ENCODE assay signal across 32 cellular contexts in genomic region chr17:56425483-56425882, GRCh38.
"Had no signal": no experiment of that assay in that cellular context is flagged by ENCODE, and none has a peak within 500 bp of the region (broad histone marks: within the 10 kb centered on the region; RNA-seq: fewer than 3 reads in every experiment).

No MANE protein-coding gene starts in this region.

- H3K36me3 ChIP-seq: adrenal gland, esophagus squamous epithelium, WERI-Rb-1 had no signal

- H3K4me3 ChIP-seq: adrenal gland, body of pancreas, esophagus squamous epithelium had no signal

- FAIRE-seq: colon, endometrium, endothelial cell of umbilical vein, frontal cortex had no signal

- H3K27me3 ChIP-seq: adrenal gland, body of pancreas, esophagus squamous epithelium had no signal

- H3K27ac ChIP-seq: adrenal gland, body of pancreas, epithelial cell of prostate, esophagus squamous epithelium, WERI-Rb-1 had no signal

- H3K9me3 ChIP-seq: adrenal gland, body of pancreas, esophagus squamous epithelium had no signal

- DNase-seq: activated B cell treated with CpG ODN at 0.5 μM for 24 hours; activated CD4-positive, alpha-beta memory T cell treated with anti-CD3 and anti-CD28 coated beads for 36 hours; activated CD4-positive, alpha-beta T cell treated with anti-CD3 and anti-CD28 coated beads for 36 hours; activated CD4-positive, alpha-beta T cell treated with anti-CD3 and anti-CD28 coated beads, Interleukin-2, amount 10 ng/mL, durations not matched to agents 24 days and 14 days; activated CD8-positive, alpha-beta memory T cell treated with anti-CD3 and anti-CD28 coated beads, Interleukin-2, amount 50 U/mL, for 48 hours; activated gamma-delta T cell; activated naive CD4-positive, alpha-beta T cell; activated naive CD4-positive, alpha-beta T cell treated with anti-CD3 and anti-CD28 coated beads, Interleukin-2, amount 10 ng/mL, durations not matched to agents 7 days and 5 days; activated T-cell treated with anti-CD3 and anti-CD28 coated beads for 4 hours; activated T-cell treated with anti-CD3 and anti-CD28 coated beads, Interleukin-2, amount 50 U/mL, for 24 hours; activated T-cell treated with anti-CD3 and anti-CD28 coated beads, Interleukin-2, amount 50 U/mL, for 72 hours; adrenal gland; amygdala; aorta; body of pancreas; caudate nucleus; cortex of kidney; dermis blood vessel endothelial cell; effector CD4-positive, alpha-beta T cell; effector memory CD8-positive, alpha-beta T cell; esophagus squamous epithelium; head of caudate nucleus; T-helper 1 cell; T-helper 17 cell; T1000; WERI-Rb-1 had no signal

- ATAC-seq: activated CD4-positive, CD25-positive, alpha-beta regulatory T cell treated with anti-CD3 and anti-CD28 coated beads, Interleukin-2, amount 50 U/mL, for 24 hours; body of pancreas; effector memory CD8-positive, alpha-beta T cell; T-helper 17 cell had no signal

- H3K4me1 ChIP-seq: adrenal gland, body of pancreas, esophagus squamous epithelium had no signal
